In the genomic region with DNA sequence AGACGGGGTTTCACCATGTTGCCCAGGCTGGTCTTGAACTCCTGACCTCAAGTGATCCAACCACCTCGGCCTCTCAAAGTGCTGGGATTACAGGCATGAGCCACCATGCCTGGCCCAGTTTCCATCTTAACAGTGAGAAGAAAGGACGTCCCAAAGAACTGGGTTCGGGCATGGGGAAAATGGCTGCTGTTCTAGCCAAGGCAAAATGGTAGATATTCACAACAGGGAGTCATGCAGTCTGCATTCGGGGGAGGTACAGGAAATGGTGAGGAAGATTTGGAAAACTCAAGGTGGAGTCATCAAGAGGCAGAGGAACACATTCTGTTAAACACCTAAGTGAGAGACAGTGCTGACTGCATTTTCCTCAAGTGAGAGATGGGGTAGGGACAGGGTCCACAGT, we compare ENCODE assay signal across 25 cellular contexts. TPM values are rescaled to one million over a fixed set of nuclear protein-coding genes. Genes with fewer than 3 reads are reported as not detected.
DNase-seq lines count a peak whose midpoint lies in the region; ATAC-seq and TF ChIP-seq lines count a peak whose summit lies in the region.
"Had no signal": no experiment of that assay in that cellular context is flagged by ENCODE, and none has a peak within 500 bp of the region (broad histone marks: within the 10 kb centered on the region; RNA-seq: fewer than 3 reads in every experiment).

No MANE protein-coding gene starts in this region.

- no peak overlapping the region for H3K4me3 Mint-ChIP-seq in activated CD4-positive, alpha-beta T cell treated with anti-CD3 and anti-CD28 coated beads, Interleukin-2, amount 10 ng/mL, durations not matched to agents 24 days and 14 days
- no peak overlapping the region for H3K4me3 Mint-ChIP-seq in CD8-positive, alpha-beta T cell
- H3K4me3 Mint-ChIP-seq in activated CD4-positive, alpha-beta memory T cell treated with anti-CD3 and anti-CD28 coated beads, Interleukin-2, amount 10 ng/mL, durations not matched to agents 7 days and 5 days, result no peak overlapping the region
- H3K4me3 Mint-ChIP-seq in nephron progenitor cell, result no peak overlapping the region
- H3K4me3 Mint-ChIP-seq: dendritic cell treated with granulocyte-macrophage colony-stimulating factor and Interleukin-4, amounts not matched to agents 40 ng/mL and 50 ng/mL, for 4 days; WTC11 had no signal

- ATAC-seq in CD8-positive, alpha-beta T cell, result no peak
- ATAC-seq in stimulated activated naive CD8-positive, alpha-beta T cell treated with anti-CD3 and anti-CD28 coated beads, Interleukin-15, Interleukin-2, amounts not matched to agents 100 U/mL and 50 U/mL, for 24 hours, result no peak
- ATAC-seq: A549, WTC11 had no signal

- peaks cover 59% of the 10 kb centered on the region for H3K4me1 Mint-ChIP-seq in activated CD4-positive, alpha-beta T cell treated with anti-CD3 and anti-CD28 coated beads, Interleukin-2, amount 10 ng/mL, durations not matched to agents 24 days and 14 days
- H3K4me1 Mint-ChIP-seq in CD8-positive, alpha-beta T cell (ENCODE audit: low read depth), result peaks cover 17% of the 10 kb centered on the region
- peaks cover 67% of the 10 kb centered on the region for H3K4me1 Mint-ChIP-seq in activated CD4-positive, alpha-beta memory T cell treated with anti-CD3 and anti-CD28 coated beads, Interleukin-2, amount 10 ng/mL, durations not matched to agents 7 days and 5 days
- peaks cover 55% of the 10 kb centered on the region for H3K4me1 Mint-ChIP-seq in nephron progenitor cell

- no peaks in the 10 kb centered on the region for H3K36me3 Mint-ChIP-seq in activated CD4-positive, alpha-beta T cell treated with anti-CD3 and anti-CD28 coated beads, Interleukin-2, amount 10 ng/mL, durations not matched to agents 24 days and 14 days (ENCODE audit: low read depth)
- peaks cover 5% of the 10 kb centered on the region for H3K36me3 Mint-ChIP-seq in CD8-positive, alpha-beta T cell
- peaks cover 7% of the 10 kb centered on the region for H3K36me3 Mint-ChIP-seq in activated CD4-positive, alpha-beta memory T cell treated with anti-CD3 and anti-CD28 coated beads, Interleukin-2, amount 10 ng/mL, durations not matched to agents 7 days and 5 days (ENCODE audit: low read depth)
- no peaks in the 10 kb centered on the region for H3K36me3 Mint-ChIP-seq in nephron progenitor cell (ENCODE audit: low read depth)
- H3K36me3 Mint-ChIP-seq: WTC11 had no signal

- no peak for DNase-seq in activated CD4-positive, alpha-beta T cell treated with anti-CD3 and anti-CD28 coated beads, Interleukin-2, amount 10 ng/mL, durations not matched to agents 24 days and 14 days
- no peak for DNase-seq in activated CD4-positive, alpha-beta T cell treated with anti-CD3 and anti-CD28 coated beads for 1 hour
- no peak for DNase-seq in CD8-positive, alpha-beta T cell
- DNase-seq in activated CD4-positive, alpha-beta memory T cell treated with anti-CD3 and anti-CD28 coated beads, Interleukin-2, amount 10 ng/mL, durations not matched to agents 7 days and 5 days, result no peak
- DNase-seq in nephron progenitor cell (no peak), NCI-H1092 (lab: John Stamatoyannopoulos, UW) (no peak), NCI-H1105 (lab: John Stamatoyannopoulos, UW) (no peak)
- DNase-seq in stimulated activated naive CD8-positive, alpha-beta T cell treated with anti-CD3 and anti-CD28 coated beads, Interleukin-15, Interleukin-2, amounts not matched to agents 100 U/mL and 50 U/mL, for 24 hours, result no peak
- DNase-seq: activated effector memory CD4-positive, alpha-beta T cell treated with anti-CD3 and anti-CD28 coated beads, Interleukin-2, amount 50 U/mL, for 16 hours; amniotic stem cell; GOT3; kidney; NCI-H1436 treated with DMSO at 0.1 percent for 48 hours; NCI-H524; NK-92 treated with Interleukin-12 subunit alpha and Interleukin-12 subunit beta, amount 100 ng/mL, for 24 hours; occipital lobe; retina; stimulated activated CD4-positive, alpha-beta T cell treated with anti-CD3 and anti-CD28 coated beads, Interleukin-2, amount 100 ng/mL, for 48 hours; stimulated activated naive CD4-positive, alpha-beta T cell treated with Interleukin-2 at 50 U/mL for 16 hours; T-helper 9 cell had no signal

- H3K9me3 Mint-ChIP-seq in activated CD4-positive, alpha-beta T cell treated with anti-CD3 and anti-CD28 coated beads, Interleukin-2, amount 10 ng/mL, durations not matched to agents 24 days and 14 days, result no peaks in the 10 kb centered on the region
- no peaks in the 10 kb centered on the region for H3K9me3 Mint-ChIP-seq in CD8-positive, alpha-beta T cell
- H3K9me3 Mint-ChIP-seq in activated CD4-positive, alpha-beta memory T cell treated with anti-CD3 and anti-CD28 coated beads, Interleukin-2, amount 10 ng/mL, durations not matched to agents 7 days and 5 days, result no peaks in the 10 kb centered on the region
- no peaks in the 10 kb centered on the region for H3K9me3 Mint-ChIP-seq in nephron progenitor cell
- H3K9me3 Mint-ChIP-seq: dendritic cell treated with granulocyte-macrophage colony-stimulating factor and Interleukin-4, amounts not matched to agents 40 ng/mL and 50 ng/mL, for 4 days; WTC11 had no signal

- H3K4me3 ChIP-seq in CD8-positive, alpha-beta T cell (ENCODE audit: low read depth, low read length), result no peak overlapping the region
- H3K4me3 ChIP-seq: A549, lung, tibial nerve had no signal

- no peak overlapping the region for H3K27ac ChIP-seq in CD8-positive, alpha-beta T cell (ENCODE audit: low read depth, low read length)

- no peaks in the 10 kb centered on the region for H3K27me3 ChIP-seq in CD8-positive, alpha-beta T cell (ENCODE audit: insufficient read depth, low read length)
- H3K27me3 ChIP-seq: tibial nerve had no signal

- H3K36me3 ChIP-seq in CD8-positive, alpha-beta T cell (ENCODE audit: insufficient read depth, low read length), result no peaks in the 10 kb centered on the region
- H3K36me3 ChIP-seq: tibial nerve had no signal

- no peaks in the 10 kb centered on the region for H3K27me3 Mint-ChIP-seq in activated CD4-positive, alpha-beta T cell treated with anti-CD3 and anti-CD28 coated beads, Interleukin-2, amount 10 ng/mL, durations not matched to agents 24 days and 14 days
- no peaks in the 10 kb centered on the region for H3K27me3 Mint-ChIP-seq in CD8-positive, alpha-beta T cell (ENCODE audit: low read depth)
- no peaks in the 10 kb centered on the region for H3K27me3 Mint-ChIP-seq in activated CD4-positive, alpha-beta memory T cell treated with anti-CD3 and anti-CD28 coated beads, Interleukin-2, amount 10 ng/mL, durations not matched to agents 7 days and 5 days
- peaks cover 6% of the 10 kb centered on the region for H3K27me3 Mint-ChIP-seq in nephron progenitor cell (ENCODE audit: low read depth, poor library complexity)

- POLR2A ChIA-PET in CD8-positive, alpha-beta T cell (lab: Charles Lee), result no interaction called here
- POLR2A ChIA-PET in activated CD4-positive, alpha-beta memory T cell treated with anti-CD3 and anti-CD28 coated beads, Interleukin-2, amount 10 ng/mL, durations not matched to agents 7 days and 5 days (lab: Charles Lee), result interaction anchor here (1.4 to 2.1 kb wide), 6 partner anchors 15 to 143 kb away, joined by 4 to 11 read pairs (median 7); a partner anchor contains a TSS

- CTCF ChIA-PET in CD8-positive, alpha-beta T cell (lab: Charles Lee), result interaction anchor here (1.2 to 3.9 kb wide), 5 partner anchors 9 to 355 kb away, joined by 3 to 49 read pairs (median 4); no protein-coding TSS in a partner anchor
- CTCF ChIA-PET in activated CD4-positive, alpha-beta memory T cell treated with anti-CD3 and anti-CD28 coated beads, Interleukin-2, amount 10 ng/mL, durations not matched to agents 7 days and 5 days (lab: Charles Lee), result interaction anchor here (0.6 to 2.1 kb wide), 7 partner anchors 9 to 350 kb away, joined by 3 to 18 read pairs (median 7); no protein-coding TSS in a partner anchor

- peak overlapping the region; percentile 42 for H3K27ac Mint-ChIP-seq in activated CD4-positive, alpha-beta T cell treated with anti-CD3 and anti-CD28 coated beads, Interleukin-2, amount 10 ng/mL, durations not matched to agents 24 days and 14 days
- peak overlapping the region; percentile 52 for H3K27ac Mint-ChIP-seq in CD8-positive, alpha-beta T cell
- peak overlapping the region; percentile 78 for H3K27ac Mint-ChIP-seq in activated CD4-positive, alpha-beta memory T cell treated with anti-CD3 and anti-CD28 coated beads, Interleukin-2, amount 10 ng/mL, durations not matched to agents 7 days and 5 days
- peak overlapping the region; percentile 96 for H3K27ac Mint-ChIP-seq in nephron progenitor cell
- H3K27ac Mint-ChIP-seq: dendritic cell treated with granulocyte-macrophage colony-stimulating factor and Interleukin-4, amounts not matched to agents 40 ng/mL and 50 ng/mL, for 4 days; WTC11 had no signal

- TF ChIP-seq CTCF in CD8-positive, alpha-beta T cell (IDR thresholded peaks at IDR 0.05), result no peak
- no peak for TF ChIP-seq CTCF in nephron progenitor cell (IDR thresholded peaks at IDR 0.05)

- peaks cover 17% of the 10 kb centered on the region for H3K4me1 ChIP-seq in CD8-positive, alpha-beta T cell (ENCODE audit: insufficient read depth, low read length)

- H3K9me3 ChIP-seq in CD8-positive, alpha-beta T cell (ENCODE audit: low read length), result no peaks in the 10 kb centered on the region
- H3K9me3 ChIP-seq: A549, tibial nerve had no signal

- intact Hi-C loops in activated CD4-positive, alpha-beta T cell treated with anti-CD3 and anti-CD28 coated beads, Interleukin-2, amount 10 ng/mL, durations not matched to agents 24 days and 14 days (cut with micrococcal nuclease), result loop anchor here (10.0 kb wide), 2 partner anchors 172 to 298 kb away; a partner anchor contains a TSS
- intact Hi-C loops in CD8-positive, alpha-beta T cell (cut with DNase I, micrococcal nuclease), result loop anchor here in 1 of 2 experiments (10.0 kb wide), 1 partner anchor 502 kb away; no protein-coding TSS in a partner anchor

RNA-seq across cellular contexts. Expression of a gene that starts 4.1 kb away (rescaled TPM):
- total RNA-seq in activated CD4-positive, alpha-beta T cell treated with anti-CD3 and anti-CD28 coated beads, Interleukin-2, amount 10 ng/mL, durations not matched to agents 24 days and 14 days, result 32.7 and 33.5 TPM in 2 replicates
- total RNA-seq in CD8-positive, alpha-beta T cell, result 10 to 100 TPM; 10.6 to 12.0 TPM
- total RNA-seq in activated CD4-positive, alpha-beta memory T cell treated with anti-CD3 and anti-CD28 coated beads, Interleukin-2, amount 10 ng/mL, durations not matched to agents 7 days and 5 days, result 100 to 1,000 TPM; 112 to 116 TPM

Comparison
In these comparisons a context has a peak if more than half of its experiments do, and no peak if none do; other contexts are left out.
1. H3K27ac Mint-ChIP-seq: peak in every context shown above with its lines; median percentile 96 in nephron progenitor cell; 78 in activated CD4-positive, alpha-beta memory T cell treated with anti-CD3 and anti-CD28 coated beads, Interleukin-2, amount 10 ng/mL, durations not matched to agents 7 days and 5 days; 52 in CD8-positive, alpha-beta T cell; 42 in activated CD4-positive, alpha-beta T cell treated with anti-CD3 and anti-CD28 coated beads, Interleukin-2, amount 10 ng/mL, durations not matched to agents 24 days and 14 days.